17 cellular contexts compared by ENCODE assay signal in the genomic region with DNA sequence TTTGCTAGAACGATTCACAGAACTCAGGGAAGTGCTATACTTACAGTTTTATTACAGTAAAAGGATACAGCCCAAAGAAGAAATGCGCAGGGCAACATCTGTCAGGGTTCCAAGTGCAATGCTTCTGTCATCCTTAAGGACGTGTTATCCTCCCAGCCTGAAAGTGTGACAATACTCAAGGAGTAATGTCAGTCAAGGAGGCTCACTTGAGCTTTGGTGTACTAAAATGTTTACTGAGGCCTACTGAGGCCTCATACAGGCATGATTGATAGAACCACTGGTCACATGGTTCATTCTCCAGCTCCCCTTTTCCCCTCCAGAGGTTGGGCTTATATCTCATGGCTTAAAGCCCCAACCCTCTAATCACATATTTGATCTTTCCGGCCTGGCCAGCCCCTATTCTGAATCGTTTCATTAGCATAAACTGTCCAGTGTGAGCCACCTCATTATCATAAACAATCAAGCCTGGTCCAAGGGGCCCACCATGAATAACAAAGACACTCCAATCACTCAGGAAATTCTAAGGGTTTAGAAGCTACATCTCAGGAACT. TPM values are rescaled to one million over a fixed set of nuclear protein-coding genes. Genes with fewer than 3 reads are reported as not detected.
DNase-seq lines count a peak whose midpoint lies in the region; ATAC-seq, FAIRE-seq and TF ChIP-seq lines count a peak whose summit lies in the region.
"Had no signal": no experiment of that assay in that cellular context is flagged by ENCODE, and none has a peak within 500 bp of the region (broad histone marks: within the 10 kb centered on the region; RNA-seq: fewer than 3 reads in every experiment).

No MANE protein-coding gene starts in this region.

- H3K79me2 ChIP-seq in K562 (ENCODE audit: control insufficient read depth, insufficient read depth, low read length) = peaks cover 23% of the 10 kb centered on the region
- H3K79me2 ChIP-seq in PC-9 (ENCODE audit: low read depth) = no peaks in the 10 kb centered on the region

- H3K27me3 ChIP-seq in SJCRH30 = no peaks in the 10 kb centered on the region
- no peaks in the 10 kb centered on the region for H3K27me3 ChIP-seq in K562 (ENCODE audit: control insufficient read depth in 2 of 2, insufficient read depth in 2 of 2, low read length in 2 of 2)
- H3K27me3 ChIP-seq in PC-9 (ENCODE audit: insufficient read depth, low read depth) = no peaks in the 10 kb centered on the region
- H3K27me3 ChIP-seq: ovary had no signal

- FAIRE-seq in K562 (lab: Jason Lieb, UNC) = peak; percentile 75
- FAIRE-seq: GM19239 had no signal

- TF ChIP-seq CTCF in K562 (IDR thresholded peaks at IDR 0.05 in 2 of 3, conservative IDR thresholded peaks at IDR 0.05 in 1 of 3; ENCODE audit: insufficient read depth in 2 of 3, low read depth in 1 of 3, low read length in 3 of 3) = no peak
- no peak for TF ChIP-seq CTCF in PC-9 (conservative IDR thresholded peaks at IDR 0.05)

- intact Hi-C loops in K562 (cut with micrococcal nuclease) = loop anchor here (1.0 kb wide), 1 partner anchor 9 kb away; no protein-coding TSS in a partner anchor
- intact Hi-C loops in PC-9 (cut with micrococcal nuclease; ENCODE audit: unreplicated experiment) = no loop called here

- H4K20me1 ChIP-seq in K562 (replicated peaks; ENCODE audit: control insufficient read depth, insufficient read depth, low read length) (no peaks in the 10 kb centered on the region), PC-9 (ENCODE audit: insufficient read depth) (no peaks in the 10 kb centered on the region)

- H3F3A ChIP-seq in PC-9 (ENCODE audit: insufficient read depth, low read depth) = no peaks in the 10 kb centered on the region

- CTCF ChIA-PET in K562 (lab: Yijun Ruan, JAX; ENCODE audit: low intra/inter-chr PET ratio) (no interaction called here), PC-9 (lab: Charles Lee) (no interaction called here)

- H3K9me3 ChIP-seq in SJCRH30 (replicated peaks) (no peaks in the 10 kb centered on the region), K562 (replicated peaks; ENCODE audit: control insufficient read depth, insufficient read depth, low read depth, low read length) (no peaks in the 10 kb centered on the region), PC-9 (ENCODE audit: insufficient read depth, low read depth) (no peaks in the 10 kb centered on the region)
- H3K9me3 ChIP-seq: ovary, thoracic aorta had no signal

- no peaks in the 10 kb centered on the region for H3K9me1 ChIP-seq in K562 (ENCODE audit: control insufficient read depth, insufficient read depth, low read length)

- peaks cover 8% of the 10 kb centered on the region for H3K4me1 ChIP-seq in SJCRH30
- peaks cover 29 to 43% of the 10 kb centered on the region in 2 experiments for H3K4me1 ChIP-seq in K562 (replicated peaks in 1 of 2; ENCODE audit: control insufficient read depth in 2 of 2, insufficient read depth in 2 of 2, low read length in 2 of 2)
- no peaks in the 10 kb centered on the region for H3K4me1 ChIP-seq in PC-9 (replicated peaks; ENCODE audit: insufficient read depth)

- TF ChIP-seq POLR2A in K562 (conservative IDR thresholded peaks at IDR 0.05) = peak; percentile 56

- no peak for TF ChIP-seq EP300 in K562 (IDR thresholded peaks at IDR 0.05; ENCODE audit: low read length)

- H3K36me3 ChIP-seq in SJCRH30 = no peaks in the 10 kb centered on the region
- H3K36me3 ChIP-seq in K562 (ENCODE audit: control insufficient read depth, insufficient read depth, low read length) = no peaks in the 10 kb centered on the region
- H3K36me3 ChIP-seq in PC-9 (ENCODE audit: low read depth) = no peaks in the 10 kb centered on the region
- H3K36me3 ChIP-seq: ovary, thoracic aorta had no signal

- H3K9me2 ChIP-seq in PC-9 (ENCODE audit: insufficient read depth) = no peaks in the 10 kb centered on the region

- peak overlapping the region; percentile 63 for H2AFZ ChIP-seq in K562 (ENCODE audit: low read depth, low read length)
- no peak overlapping the region for H2AFZ ChIP-seq in PC-9

- no peaks in the 10 kb centered on the region for H3K27me3 Mint-ChIP-seq in stimulated activated naive CD8-positive, alpha-beta T cell treated with anti-CD3 and anti-CD28 coated beads, Interleukin-15, Interleukin-2, amounts not matched to agents 100 ng/mL and 50 ng/mL, for 24 hours
- H3K27me3 Mint-ChIP-seq in stimulated activated naive CD8-positive, alpha-beta T cell treated with anti-CD3 and anti-CD28 coated beads, Interleukin-15, amount 100 ng/mL, for 72 hours = no peaks in the 10 kb centered on the region
- H3K27me3 Mint-ChIP-seq: central memory CD8-positive, alpha-beta T cell had no signal

- H3K4me2 ChIP-seq in K562 (ENCODE audit: insufficient read depth, low read length) = peak overlapping the region; percentile 64
- H3K4me2 ChIP-seq in PC-9 = no peak overlapping the region

- POLR2A ChIA-PET in K562 (lab: Yijun Ruan, JAX) (interaction anchor here (0.8 to 2.7 kb wide), 3 partner anchors 9 to 18 kb away, joined by 3 to 32 read pairs (median 3); a partner anchor contains a TSS), PC-9 (lab: Charles Lee; ENCODE audit: unreplicated experiment) (no interaction called here)

- 5% methylated on average over 4 of the region's 5 CpGs for WGBS in K562 (ENCODE audit: insufficient coverage, low coverage, missing lambda C conversion rate)

- H3K9ac ChIP-seq in K562 (ENCODE audit: insufficient read depth in 1 of 2, low read depth in 2 of 2, low read length in 2 of 2) = peak overlapping the region; percentile 1 to 67; a peak in 2 of 4 replicates

- no peak for DNase-seq in stimulated activated naive CD8-positive, alpha-beta T cell treated with anti-CD3 and anti-CD28 coated beads, Interleukin-15, amount 100 ng/mL, for 72 hours
- no peak for DNase-seq in SJCRH30
- peak; percentile 17 to 77 (median 42) for DNase-seq in K562 (ENCODE audit: extremely low read depth in 1 of 4, low spot score in 3 of 4)
- DNase-seq in NAMALWA (ENCODE audit: low spot score) = no peak
- DNase-seq in PC-9 = no peak
- DNase-seq: DMS53; NCI-H1930; NCI-H446; ovary; stimulated activated CD4-positive, alpha-beta T cell treated with anti-CD3 and anti-CD28 coated beads, Interleukin-2, amount 100 ng/mL, for 48 hours had no signal

- 0 out of 2 replicates have a peak overlapping the region, but pooled peaks have one; percentile 13 for H3K27ac ChIP-seq in SJCRH30
- H3K27ac ChIP-seq in K562 (ENCODE audit: extremely low read depth, low read depth, low read length) = peak overlapping the region; percentile 72
- H3K27ac ChIP-seq in PC-9 = no peak overlapping the region
- H3K27ac ChIP-seq: ovary had no signal

- TF ChIP-seq RAD21 in K562 (CRISPR knock-in tag; conservative IDR thresholded peaks at IDR 0.05 in 1 of 2, IDR thresholded peaks at IDR 0.05 in 1 of 2) = no peak

- in situ Hi-C loops in K562 (cut with MboI) = loop anchor here (25.0 kb wide), 1 partner anchor 697 kb away; a partner anchor contains a TSS

- H3K4me3 ChIP-seq in SJCRH30 (no peak overlapping the region), K562 (peak overlapping the region; percentile 30), PC-9 (no peak overlapping the region)
- H3K4me3 ChIP-seq: ovary, thoracic aorta had no signal

- no peak overlapping the region for H3K4me3 Mint-ChIP-seq in stimulated activated naive CD8-positive, alpha-beta T cell treated with anti-CD3 and anti-CD28 coated beads, Interleukin-15, Interleukin-2, amounts not matched to agents 100 ng/mL and 50 ng/mL, for 24 hours
- no peak overlapping the region for H3K4me3 Mint-ChIP-seq in stimulated activated naive CD8-positive, alpha-beta T cell treated with anti-CD3 and anti-CD28 coated beads, Interleukin-15, amount 100 ng/mL, for 72 hours
- H3K4me3 Mint-ChIP-seq: central memory CD8-positive, alpha-beta T cell had no signal

- H3K4me1 Mint-ChIP-seq in stimulated activated naive CD8-positive, alpha-beta T cell treated with anti-CD3 and anti-CD28 coated beads, Interleukin-15, Interleukin-2, amounts not matched to agents 100 ng/mL and 50 ng/mL, for 24 hours (ENCODE audit: low read depth) = peaks cover 63% of the 10 kb centered on the region
- H3K4me1 Mint-ChIP-seq in stimulated activated naive CD8-positive, alpha-beta T cell treated with anti-CD3 and anti-CD28 coated beads, Interleukin-15, amount 100 ng/mL, for 72 hours = peaks cover 67% of the 10 kb centered on the region

- peak overlapping the region; percentile 92 for H3K27ac Mint-ChIP-seq in stimulated activated naive CD8-positive, alpha-beta T cell treated with anti-CD3 and anti-CD28 coated beads, Interleukin-15, Interleukin-2, amounts not matched to agents 100 ng/mL and 50 ng/mL, for 24 hours
- peak overlapping the region in 1 of 2 donors; percentile 53 for H3K27ac Mint-ChIP-seq in stimulated activated naive CD8-positive, alpha-beta T cell treated with anti-CD3 and anti-CD28 coated beads, Interleukin-15, amount 100 ng/mL, for 72 hours

- peaks cover 4% of the 10 kb centered on the region for H3K36me3 Mint-ChIP-seq in stimulated activated naive CD8-positive, alpha-beta T cell treated with anti-CD3 and anti-CD28 coated beads, Interleukin-15, Interleukin-2, amounts not matched to agents 100 ng/mL and 50 ng/mL, for 24 hours (ENCODE audit: low read depth)

- ATAC-seq in stimulated activated naive CD8-positive, alpha-beta T cell treated with anti-CD3 and anti-CD28 coated beads, Interleukin-15, amount 100 ng/mL, for 72 hours = no peak
- ATAC-seq in K562 (peak; percentile 84), HG02610 (IDR thresholded peaks at IDR 0.05; ENCODE audit: unreplicated experiment) (no peak)

- H3K9me3 Mint-ChIP-seq in stimulated activated naive CD8-positive, alpha-beta T cell treated with anti-CD3 and anti-CD28 coated beads, Interleukin-15, Interleukin-2, amounts not matched to agents 100 ng/mL and 50 ng/mL, for 24 hours = no peaks in the 10 kb centered on the region
- H3K9me3 Mint-ChIP-seq in stimulated activated naive CD8-positive, alpha-beta T cell treated with anti-CD3 and anti-CD28 coated beads, Interleukin-15, amount 100 ng/mL, for 72 hours = no peaks in the 10 kb centered on the region
- H3K9me3 Mint-ChIP-seq: central memory CD8-positive, alpha-beta T cell had no signal

- BruUV-seq in K562 (replicated peaks; lab: Mats Ljungman, UMichigan) = no TSS peak
- BruUV-seq in PC-9 (replicated peaks; lab: Mats Ljungman, UMichigan) = no TSS peak

RNA-seq across cellular contexts. Expression of a gene that starts 9.4 kb away (rescaled TPM):
- 1,274 and 1,377 TPM in 2 replicates for total RNA-seq in SJCRH30 (2014; rRNA removed; shearing (Covaris generic))
- 101 and 112 TPM in 2 replicates for total RNA-seq in K562 (2011; cell fraction: chromatin; rRNA removed; ENCODE audit: low replicate concordance)
- total RNA-seq in K562 (2011; cell fraction: nucleolus; rRNA removed) = 168 and 187 TPM in 2 replicates
- 227 and 306 TPM in 2 replicates for total RNA-seq in K562 (2011; cell fraction: nucleoplasm; rRNA removed)
- total RNA-seq in K562 (2014; rRNA removed) (1,035 and 1,094 TPM in 2 replicates), K562 (2014; rRNA removed; fragmentation: Illumina TruSeq; extraction: Trizol) (1,529 and 1,745 TPM in 2 replicates), K562 (2015; rRNA removed; fragmentation: Illumina TruSeq; extraction: Trizol) (1,145 and 1,178 TPM in 2 replicates), K562 (2021) (1,266 and 1,292 TPM in 2 replicates), PC-9 (2021) (2,589 and 3,588 TPM in 2 replicates)
- polyA plus RNA-seq in K562 (2011; rRNA removed) (1,337 and 1,853 TPM in 2 replicates), K562 (2014; fragmentation: Illumina TruSeq; extraction: Trizol) (1,680 and 2,424 TPM in 2 replicates), K562 (2014; fragmentation: Nextera tagmentation; extraction: Ambion mirVana) (1,000 to 10,000 TPM; 1,688 to 2,035 TPM), K562 (2014; rRNA removed) (1,576 and 1,785 TPM in 2 replicates)
- polyA plus RNA-seq in K562 (2011; cell fraction: cytosol; rRNA removed) = 358 and 852 TPM in 2 replicates
- polyA plus RNA-seq in K562 (2011; cell fraction: nucleus; rRNA removed) = 404 and 705 TPM in 2 replicates
- 2,539 and 2,674 TPM in 2 replicates for polyA plus RNA-seq in K562 (2012)
- 876 and 1,337 TPM in 2 replicates for polyA minus RNA-seq in K562 (2011; rRNA and poly(A)+ RNA removed)
- polyA minus RNA-seq in K562 (2011; cell fraction: cytosol; rRNA and poly(A)+ RNA removed) = 265 and 346 TPM in 2 replicates
- 112 and 295 TPM in 2 replicates for polyA minus RNA-seq in K562 (2011; cell fraction: nucleus; rRNA and poly(A)+ RNA removed)

RNA-seq across cellular contexts. Expression of a gene that starts 59.0 kb away (rescaled TPM):
- total RNA-seq in SJCRH30 (2014; rRNA removed; shearing (Covaris generic)) = not detected in 2 replicates
- total RNA-seq in K562 (2011; cell fraction: chromatin; rRNA removed; ENCODE audit: low replicate concordance) = not detected in 2 replicates
- total RNA-seq in K562 (2011; cell fraction: nucleolus; rRNA removed) = not detected in 2 replicates
- total RNA-seq in K562 (2011; cell fraction: nucleoplasm; rRNA removed) = not detected in 2 replicates
- total RNA-seq in K562 (2014; rRNA removed) (not detected in 2 replicates), K562 (2014; rRNA removed; fragmentation: Illumina TruSeq; extraction: Trizol) (not detected in 2 replicates), K562 (2015; rRNA removed; fragmentation: Illumina TruSeq; extraction: Trizol) (not detected in 2 replicates), K562 (2021) (not detected in 2 replicates), PC-9 (2021) (not detected in 2 replicates)
- polyA plus RNA-seq in K562 (2011; rRNA removed) (not detected in 2 replicates), K562 (2014; fragmentation: Illumina TruSeq; extraction: Trizol) (not detected in 2 replicates), K562 (2014; fragmentation: Nextera tagmentation; extraction: Ambion mirVana) (not detected), K562 (2014; rRNA removed) (not detected in 2 replicates)
- polyA plus RNA-seq in K562 (2011; cell fraction: cytosol; rRNA removed) = not detected in 2 replicates
- not detected in 2 replicates for polyA plus RNA-seq in K562 (2011; cell fraction: nucleus; rRNA removed)
- polyA plus RNA-seq in K562 (2012) = 0.13 and 0.32 TPM in 2 replicates
- polyA minus RNA-seq in K562 (2011; rRNA and poly(A)+ RNA removed) = not detected in 2 replicates
- not detected in 2 replicates for polyA minus RNA-seq in K562 (2011; cell fraction: cytosol; rRNA and poly(A)+ RNA removed)
- not detected in 2 replicates for polyA minus RNA-seq in K562 (2011; cell fraction: nucleus; rRNA and poly(A)+ RNA removed)
- total RNA-seq: MCF 10A had no signal
- polyA plus RNA-seq: BJ had no signal

Comparison
In these comparisons a context has a peak if more than half of its experiments do, and no peak if none do; other contexts are left out.
1. DNase-seq: peak in K562 (4 of 4); none in stimulated activated naive CD8-positive, alpha-beta T cell treated with anti-CD3 and anti-CD28 coated beads, Interleukin-15, amount 100 ng/mL, for 72 hours (0 of 2), SJCRH30 (0 of 2), NAMALWA (single experiment) and PC-9 (0 of 2).